ENCODE assay signal across 1 cellular context in the genomic region with DNA sequence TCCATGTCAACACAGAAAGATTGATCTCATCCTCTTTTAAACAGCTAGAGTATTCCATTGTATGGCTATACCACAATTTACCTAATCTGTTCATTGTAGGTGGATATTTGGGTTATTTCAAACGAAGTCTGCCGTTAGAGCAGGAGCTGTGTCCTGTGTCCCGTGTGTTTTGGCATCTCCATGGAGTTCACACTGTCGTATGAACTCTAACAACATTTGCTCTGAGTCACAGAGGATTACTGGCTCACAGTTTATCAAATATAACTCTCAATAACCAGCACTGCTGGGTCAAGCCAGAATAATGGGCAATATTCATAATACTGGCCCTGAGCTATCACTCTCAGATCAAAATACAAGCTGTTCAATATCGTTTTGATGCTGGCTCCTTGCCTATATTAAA.
TF ChIP-seq lines count a peak whose summit lies in the region.

No MANE protein-coding gene starts in this region.

TF ChIP-seq in IMR-90, 13 proteins besides CTCF, POLR2A, EP300 and RAD21:
- TF ChIP-seq CHD1 (IDR thresholded peaks at IDR 0.05; ENCODE audit: low read depth, low read length), result no peak
- no peak for TF ChIP-seq MXI1 (IDR thresholded peaks at IDR 0.05; ENCODE audit: borderline replicate concordance, low read depth, low read length)
- no peak for TF ChIP-seq MAZ (IDR thresholded peaks at IDR 0.05; ENCODE audit: borderline replicate concordance, low read depth, low read length)
- no peak for TF ChIP-seq RFX5 (IDR thresholded peaks at IDR 0.05; ENCODE audit: low read depth, low read length)
- TF ChIP-seq MAFK (IDR thresholded peaks at IDR 0.05; ENCODE audit: low read depth, low read length), result no peak
- TF ChIP-seq NFE2L2 (IDR thresholded peaks at IDR 0.05; ENCODE audit: low read depth, low read length), result no peak
- TF ChIP-seq BHLHE40 (IDR thresholded peaks at IDR 0.05; ENCODE audit: low read depth, low read length), result no peak
- TF ChIP-seq, protein P1, sequence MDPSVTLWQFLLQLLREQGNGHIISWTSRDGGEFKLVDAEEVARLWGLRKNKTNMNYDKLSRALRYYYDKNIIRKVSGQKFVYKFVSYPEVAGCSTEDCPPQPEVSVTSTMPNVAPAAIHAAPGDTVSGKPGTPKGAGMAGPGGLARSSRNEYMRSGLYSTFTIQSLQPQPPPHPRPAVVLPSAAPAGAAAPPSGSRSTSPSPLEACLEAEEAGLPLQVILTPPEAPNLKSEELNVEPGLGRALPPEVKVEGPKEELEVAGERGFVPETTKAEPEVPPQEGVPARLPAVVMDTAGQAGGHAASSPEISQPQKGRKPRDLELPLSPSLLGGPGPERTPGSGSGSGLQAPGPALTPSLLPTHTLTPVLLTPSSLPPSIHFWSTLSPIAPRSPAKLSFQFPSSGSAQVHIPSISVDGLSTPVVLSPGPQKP (IDR thresholded peaks at IDR 0.05; ENCODE audit: borderline replicate concordance, low read depth, low read length), result no peak
- TF ChIP-seq CEBPB (IDR thresholded peaks at IDR 0.05; ENCODE audit: low read depth, low read length), result no peak
- TF ChIP-seq SMC3 (IDR thresholded peaks at IDR 0.05; ENCODE audit: low read depth, low read length), result no peak
